1 cellular context compared by ENCODE assay signal in the genomic region with DNA sequence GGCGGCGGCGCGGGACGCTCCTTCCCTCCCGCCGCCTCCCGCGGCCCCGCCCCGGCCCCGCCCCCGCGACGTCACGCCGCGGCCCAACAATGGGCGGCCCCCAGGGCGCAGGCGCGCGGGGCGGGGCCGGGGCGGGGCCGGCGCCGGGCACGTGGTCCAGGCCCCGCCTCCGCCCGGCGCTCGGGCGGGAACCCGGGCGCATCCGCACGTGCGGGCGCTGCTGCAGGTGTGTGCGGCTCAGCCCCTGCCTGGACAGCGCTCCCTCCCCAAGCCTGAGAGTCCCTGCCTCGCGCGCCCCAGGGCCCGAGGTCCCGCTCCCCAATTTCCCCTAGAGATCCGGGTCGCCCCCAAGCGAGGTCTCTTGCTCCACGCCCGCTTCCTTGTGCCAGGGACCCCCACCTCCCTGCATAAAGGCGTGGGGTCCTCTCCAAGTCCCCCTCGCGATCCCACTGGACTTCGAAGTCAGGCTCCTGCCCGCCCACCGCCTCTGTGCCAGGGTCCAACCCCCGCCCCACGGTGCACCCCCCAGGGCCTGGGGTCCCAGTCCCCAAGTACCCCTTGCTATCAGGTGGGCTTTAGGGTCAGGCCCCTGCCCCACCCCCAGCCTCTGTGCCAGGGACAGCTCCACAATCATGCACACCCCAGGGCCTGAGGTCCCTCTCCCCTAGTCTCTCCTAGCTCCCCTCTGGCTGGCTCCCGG.
TF ChIP-seq lines count a peak whose summit lies in the region.

A gene (minus strand): TSS at position 6 of the 700 bp plus-strand sequence. CDS start 267 bp downstream, outside the sequence.

TF ChIP-seq in SK-N-SH, 30 proteins besides CTCF, POLR2A, EP300 and RAD21 (continued from another document):
- TF ChIP-seq, protein P1, sequence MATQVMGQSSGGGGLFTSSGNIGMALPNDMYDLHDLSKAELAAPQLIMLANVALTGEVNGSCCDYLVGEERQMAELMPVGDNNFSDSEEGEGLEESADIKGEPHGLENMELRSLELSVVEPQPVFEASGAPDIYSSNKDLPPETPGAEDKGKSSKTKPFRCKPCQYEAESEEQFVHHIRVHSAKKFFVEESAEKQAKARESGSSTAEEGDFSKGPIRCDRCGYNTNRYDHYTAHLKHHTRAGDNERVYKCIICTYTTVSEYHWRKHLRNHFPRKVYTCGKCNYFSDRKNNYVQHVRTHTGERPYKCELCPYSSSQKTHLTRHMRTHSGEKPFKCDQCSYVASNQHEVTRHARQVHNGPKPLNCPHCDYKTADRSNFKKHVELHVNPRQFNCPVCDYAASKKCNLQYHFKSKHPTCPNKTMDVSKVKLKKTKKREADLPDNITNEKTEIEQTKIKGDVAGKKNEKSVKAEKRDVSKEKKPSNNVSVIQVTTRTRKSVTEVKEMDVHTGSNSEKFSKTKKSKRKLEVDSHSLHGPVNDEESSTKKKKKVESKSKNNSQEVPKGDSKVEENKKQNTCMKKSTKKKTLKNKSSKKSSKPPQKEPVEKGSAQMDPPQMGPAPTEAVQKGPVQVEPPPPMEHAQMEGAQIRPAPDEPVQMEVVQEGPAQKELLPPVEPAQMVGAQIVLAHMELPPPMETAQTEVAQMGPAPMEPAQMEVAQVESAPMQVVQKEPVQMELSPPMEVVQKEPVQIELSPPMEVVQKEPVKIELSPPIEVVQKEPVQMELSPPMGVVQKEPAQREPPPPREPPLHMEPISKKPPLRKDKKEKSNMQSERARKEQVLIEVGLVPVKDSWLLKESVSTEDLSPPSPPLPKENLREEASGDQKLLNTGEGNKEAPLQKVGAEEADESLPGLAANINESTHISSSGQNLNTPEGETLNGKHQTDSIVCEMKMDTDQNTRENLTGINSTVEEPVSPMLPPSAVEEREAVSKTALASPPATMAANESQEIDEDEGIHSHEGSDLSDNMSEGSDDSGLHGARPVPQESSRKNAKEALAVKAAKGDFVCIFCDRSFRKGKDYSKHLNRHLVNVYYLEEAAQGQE (IDR thresholded peaks at IDR 0.05; ENCODE audit: low read depth, low read length): no peak
- TF ChIP-seq, protein P2, sequence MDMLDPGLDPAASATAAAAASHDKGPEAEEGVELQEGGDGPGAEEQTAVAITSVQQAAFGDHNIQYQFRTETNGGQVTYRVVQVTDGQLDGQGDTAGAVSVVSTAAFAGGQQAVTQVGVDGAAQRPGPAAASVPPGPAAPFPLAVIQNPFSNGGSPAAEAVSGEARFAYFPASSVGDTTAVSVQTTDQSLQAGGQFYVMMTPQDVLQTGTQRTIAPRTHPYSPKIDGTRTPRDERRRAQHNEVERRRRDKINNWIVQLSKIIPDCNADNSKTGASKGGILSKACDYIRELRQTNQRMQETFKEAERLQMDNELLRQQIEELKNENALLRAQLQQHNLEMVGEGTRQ (IDR thresholded peaks at IDR 0.05; ENCODE audit: borderline replicate concordance, low read depth, low read length): no peak
- TF ChIP-seq, protein P3, sequence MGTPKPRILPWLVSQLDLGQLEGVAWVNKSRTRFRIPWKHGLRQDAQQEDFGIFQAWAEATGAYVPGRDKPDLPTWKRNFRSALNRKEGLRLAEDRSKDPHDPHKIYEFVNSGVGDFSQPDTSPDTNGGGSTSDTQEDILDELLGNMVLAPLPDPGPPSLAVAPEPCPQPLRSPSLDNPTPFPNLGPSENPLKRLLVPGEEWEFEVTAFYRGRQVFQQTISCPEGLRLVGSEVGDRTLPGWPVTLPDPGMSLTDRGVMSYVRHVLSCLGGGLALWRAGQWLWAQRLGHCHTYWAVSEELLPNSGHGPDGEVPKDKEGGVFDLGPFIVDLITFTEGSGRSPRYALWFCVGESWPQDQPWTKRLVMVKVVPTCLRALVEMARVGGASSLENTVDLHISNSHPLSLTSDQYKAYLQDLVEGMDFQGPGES (IDR thresholded peaks at IDR 0.05; ENCODE audit: low read depth, low read length): no peak
- TF ChIP-seq ELF1 (IDR thresholded peaks at IDR 0.05) (no peak), FOXJ3 (CRISPR knock-in tag; IDR thresholded peaks at IDR 0.05) (no peak), TEAD4 (IDR thresholded peaks at IDR 0.05; ENCODE audit: borderline replicate concordance, insufficient read depth) (no peak), GABPA (IDR thresholded peaks at IDR 0.05; ENCODE audit: low read depth) (no peak), MXI1 (IDR thresholded peaks at IDR 0.05; ENCODE audit: low read depth, low read length) (peak; percentile 87), TCF12 (IDR thresholded peaks at IDR 0.05) (no peak)
